ENCODE assay signal across 8 cellular contexts in the genomic region with DNA sequence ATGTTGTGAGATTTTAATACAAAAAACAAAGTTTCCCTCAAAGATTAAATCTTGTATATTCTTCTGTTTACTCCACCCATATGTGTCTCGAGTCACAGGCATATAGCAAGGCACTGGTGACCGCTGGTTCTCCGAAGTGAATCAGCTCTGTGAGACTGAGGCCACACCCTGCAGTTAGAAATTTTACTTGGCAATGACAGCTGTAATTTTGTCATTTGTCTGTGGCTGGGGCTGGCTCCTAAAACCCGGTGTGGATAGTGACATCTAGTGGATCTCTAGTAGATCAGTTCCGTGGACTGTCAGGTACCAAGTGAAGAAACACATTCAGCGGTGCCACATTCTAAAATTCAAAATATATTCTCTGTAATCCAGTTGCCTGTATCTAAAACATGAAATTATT.
DNase-seq lines count a peak whose midpoint lies in the region; ATAC-seq and TF ChIP-seq lines count a peak whose summit lies in the region.

No MANE protein-coding gene starts in this region.

- H3K4me3 Mint-ChIP-seq in activated naive CD4-positive, alpha-beta T cell treated with anti-CD3 and anti-CD28 coated beads, Interleukin-2, amount 10 ng/mL, durations not matched to agents 7 days and 5 days: no peak overlapping the region

- CTCF ChIA-PET in activated naive CD4-positive, alpha-beta T cell treated with anti-CD3 and anti-CD28 coated beads, Interleukin-2, amount 10 ng/mL, durations not matched to agents 7 days and 5 days (lab: Charles Lee): interaction anchor here (0.7 to 1.0 kb wide), 11 partner anchors 9 to 442 kb away, joined by 3 to 5 read pairs (median 3); partner anchors contain the start of gene NEDD4L

- H3K36me3 ChIP-seq in BE2C (no peaks in the 10 kb centered on the region), prostate gland (peaks cover 0 to 5% of the 10 kb centered on the region in 2 donors)

- H3K27me3 Mint-ChIP-seq in activated naive CD4-positive, alpha-beta T cell treated with anti-CD3 and anti-CD28 coated beads, Interleukin-2, amount 10 ng/mL, durations not matched to agents 7 days and 5 days: no peaks in the 10 kb centered on the region

- no peaks in the 10 kb centered on the region for H3K36me3 Mint-ChIP-seq in activated naive CD4-positive, alpha-beta T cell treated with anti-CD3 and anti-CD28 coated beads, Interleukin-2, amount 10 ng/mL, durations not matched to agents 7 days and 5 days

- no peaks in the 10 kb centered on the region for H3K9me3 Mint-ChIP-seq in activated naive CD4-positive, alpha-beta T cell treated with anti-CD3 and anti-CD28 coated beads, Interleukin-2, amount 10 ng/mL, durations not matched to agents 7 days and 5 days

- in situ Hi-C loops in KBM-7 (cut with MboI; ENCODE audit: low pct_unique_long_range_greater_than_20kb, low sequenced_read_pairs): no loop called here

- no peak for TF ChIP-seq POLR2A in prostate gland (IDR thresholded peaks at IDR 0.05)

- H3K4me1 Mint-ChIP-seq in activated naive CD4-positive, alpha-beta T cell treated with anti-CD3 and anti-CD28 coated beads, Interleukin-2, amount 10 ng/mL, durations not matched to agents 7 days and 5 days: peaks cover 27% of the 10 kb centered on the region

- intact Hi-C loops in prostate gland (cut with DNase I): loop anchor here (5.0 kb wide), 1 partner anchor 130 kb away; no protein-coding TSS in a partner anchor

- H3K27me3 ChIP-seq in BE2C (no peaks in the 10 kb centered on the region), prostate gland (replicated peaks; ENCODE audit: insufficient read depth) (no peaks in the 10 kb centered on the region)

- H3K27ac ChIP-seq in prostate gland: peak overlapping the region; percentile 48 to 51

- WGBS in prostate gland: 9% methylated on average over 6 of the region's 6 CpGs

- H3K9me3 ChIP-seq in BE2C (no peaks in the 10 kb centered on the region), prostate gland (no peaks in the 10 kb centered on the region)

- TF ChIP-seq CTCF in BE2C (IDR thresholded peaks at IDR 0.05; ENCODE audit: low read depth, low read length) (peak; percentile 59), prostate gland (IDR thresholded peaks at IDR 0.05) (peak in 3 of 4 experiments; percentile 54 to 75 (median 62))

- peak overlapping the region; percentile 53 for H3K27ac Mint-ChIP-seq in activated naive CD4-positive, alpha-beta T cell treated with anti-CD3 and anti-CD28 coated beads, Interleukin-2, amount 10 ng/mL, durations not matched to agents 7 days and 5 days

- ATAC-seq in GM18873 (IDR thresholded peaks at IDR 0.05; ENCODE audit: low FRiP score, unreplicated experiment) (peak; percentile 69), HG02623 (IDR thresholded peaks at IDR 0.05; ENCODE audit: unreplicated experiment) (no peak)

- DNase-seq in BE2C: peak; percentile 43
- peak; percentile 32 for DNase-seq in KBM-7
- DNase-seq in RPMI7951 (ENCODE audit: low read depth): peak; percentile 89
- DNase-seq in activated naive CD4-positive, alpha-beta T cell treated with anti-CD3 and anti-CD28 coated beads, Interleukin-2, amount 10 ng/mL, durations not matched to agents 7 days and 5 days: peak; percentile 72
- DNase-seq in globus pallidus (ENCODE audit: low spot score): peak; percentile 54
- DNase-seq in prostate gland (ENCODE audit: low spot score): peak; percentile 87

- H3K4me3 ChIP-seq in BE2C (ENCODE audit: low read depth, low read length) (no peak overlapping the region), prostate gland (no peak overlapping the region)

- no peaks in the 10 kb centered on the region for H3K4me1 ChIP-seq in BE2C
- peaks cover 6% of the 10 kb centered on the region for H3K4me1 ChIP-seq in prostate gland (replicated peaks)

Comparison
In these comparisons a context has a peak if more than half of its experiments do, and no peak if none do; other contexts are left out.
1. DNase-seq: peak in every context shown above with its lines; median percentile 89 in RPMI7951; 87 in prostate gland; 72 in activated naive CD4-positive, alpha-beta T cell treated with anti-CD3 and anti-CD28 coated beads, Interleukin-2, amount 10 ng/mL, durations not matched to agents 7 days and 5 days; 54 in globus pallidus; 43 in BE2C; 32 in KBM-7.